27 cellular contexts compared by ENCODE assay signal in genomic region chr11:48079602-48080001, GRCh38.
A peak's percentile ranks its signal among the peaks of the same experiment; 100 is the strongest.
DNase-seq lines count a peak whose midpoint lies in the region; ATAC-seq and TF ChIP-seq lines count a peak whose summit lies in the region.
"Had no signal": no experiment of that assay in that cellular context is flagged by ENCODE, and none has a peak within 500 bp of the region (broad histone marks: within the 10 kb centered on the region; RNA-seq: fewer than 3 reads in every experiment).

No MANE protein-coding gene starts in this region.

- WGBS in mesenchymal stem cell: 91% methylated on average over 6 of the region's 6 CpGs
- WGBS in tibial nerve, 2 donors: 61 to 63% methylated on average over 6 of the region's 6 CpGs

- TF ChIP-seq CTCF in OCI-LY7 (conservative IDR thresholded peaks at IDR 0.05; ENCODE audit: low read length) (no peak), tibial nerve (IDR thresholded peaks at IDR 0.05) (no peak)

- H3K79me1 ChIP-seq in mesenchymal stem cell (replicated peaks; ENCODE audit: low read length, poor library complexity, severe bottlenecking): peaks cover 19% of the 10 kb centered on the region

- H2BK15ac ChIP-seq in mesenchymal stem cell (ENCODE audit: low read depth, poor library complexity, severe bottlenecking): no peak overlapping the region

- no peak overlapping the region for H3K14ac ChIP-seq in mesenchymal stem cell (ENCODE audit: low read length in 2 of 2)

- intact Hi-C loops in OCI-LY7 (cut with micrococcal nuclease; ENCODE audit: unreplicated experiment): no loop called here

- ATAC-seq in stimulated activated memory B cell treated with anti-CD40 and anti-IgM and Interleukin-4, amounts not matched to agents 10 μg/mL and 1 μg/mL and 100 μg/mL, for 72 hours: peak; percentile 70
- ATAC-seq in T-helper 17 cell: no peak
- ATAC-seq: body of pancreas had no signal

- H3K27me3 ChIP-seq in mesenchymal stem cell (ENCODE audit: control insufficient read depth in 1 of 2, insufficient read depth in 1 of 2, low read length in 2 of 2): no peaks in the 10 kb centered on the region
- H3K27me3 ChIP-seq in tibial nerve: no peaks in the 10 kb centered on the region
- H3K27me3 ChIP-seq: body of pancreas, pancreas, right atrium auricular region, spleen, transverse colon had no signal

- no peak overlapping the region for H2BK5ac ChIP-seq in mesenchymal stem cell (ENCODE audit: low read depth, low read length, poor library complexity, severe bottlenecking)

- peak overlapping the region; percentile 68 for H3K4me2 ChIP-seq in OCI-LY7 (ENCODE audit: low read length)
- H3K4me2 ChIP-seq in mesenchymal stem cell (ENCODE audit: low read length, poor library complexity, severe bottlenecking): no peak overlapping the region
- H3K4me2 ChIP-seq: SK-N-SH had no signal

- H2AK5ac ChIP-seq in mesenchymal stem cell (ENCODE audit: low read length, severe bottlenecking): peak overlapping the region; percentile 55

- H3K4me3 ChIP-seq in OCI-LY7 (ENCODE audit: low read depth, low read length, poor library complexity, severe bottlenecking) (no peak overlapping the region), mesenchymal stem cell (ENCODE audit: insufficient read depth in 1 of 2, low read depth in 1 of 2, low read length in 2 of 2) (no peak overlapping the region), tibial nerve (no peak overlapping the region)
- H3K4me3 ChIP-seq: body of pancreas, pancreas, right atrium auricular region, spleen, transverse colon had no signal

- H3K9ac ChIP-seq in mesenchymal stem cell (ENCODE audit: low read length): no peak overlapping the region
- H3K9ac ChIP-seq: SK-N-SH had no signal

- H2BK120ac ChIP-seq in mesenchymal stem cell (ENCODE audit: low read depth, low read length): no peak overlapping the region

- no peak overlapping the region for H4K8ac ChIP-seq in mesenchymal stem cell (ENCODE audit: low read length)

- H3K79me2 ChIP-seq in OCI-LY7 (ENCODE audit: insufficient read depth, low read depth, low read length): peaks cover 4% of the 10 kb centered on the region; the same call in 1 of the 2 replicates

- no peak for TF ChIP-seq POLR2A in tibial nerve (IDR thresholded peaks at IDR 0.05)

- CTCF ChIA-PET in OCI-LY7 (lab: Charles Lee; ENCODE audit: unreplicated experiment): no interaction called here

- DNase-seq in T-helper 2 cell treated with Interferon-gamma antibody and Interleukin-4, amounts not matched to agents 5 μg/mL and 100 μg/mL, for 36 hours (ENCODE audit: low spot score): no peak
- no peak for DNase-seq in T-helper 2 cell
- DNase-seq in OCI-LY7 (ENCODE audit: low spot score): no peak
- no peak for DNase-seq in mesenchymal stem cell
- no peak for DNase-seq in tibial nerve (ENCODE audit: low spot score in 2 of 2)
- DNase-seq in T-helper 17 cell: no peak
- no peak for DNase-seq in stimulated activated CD4-positive, alpha-beta T cell treated with anti-CD3 and anti-CD28 coated beads, Interleukin-2, amount 100 ng/mL, for 48 hours
- DNase-seq: 8988T; activated CD4-positive, alpha-beta T cell treated with anti-CD3 and anti-CD28 coated beads, Interleukin-2, amount 50 U/mL, for 48 hours; activated effector memory CD4-positive, alpha-beta T cell treated with anti-CD3 and anti-CD28 coated beads, Interleukin-2, amount 50 U/mL, for 16 hours; cerebellar nuclear complex; GF-D8; mammary epithelial cell; NCI-H1092; NCI-H187 treated with DMSO at 0.1 percent for 48 hours; NCI-H2227 treated with DMSO at 0.1 percent for 48 hours; NCI-H774; pancreas; SK-N-SH; spleen; stimulated activated CD4-positive, alpha-beta T cell treated with anti-CD3 and anti-CD28 coated beads, Interleukin-4, amount 100 ng/mL, for 1 hour; stimulated activated naive CD4-positive, alpha-beta T cell treated with Interleukin-2 at 50 U/mL for 16 hours; T-helper 9 cell; transverse colon had no signal

- no peak for TF ChIP-seq EP300 in tibial nerve (IDR thresholded peaks at IDR 0.05)

- no peaks in the 10 kb centered on the region for H3K27me3 Mint-ChIP-seq in T-helper 2 cell treated with Interferon-gamma antibody and Interleukin-4, amounts not matched to agents 5 μg/mL and 100 μg/mL, for 36 hours (ENCODE audit: low read depth)
- H3K27me3 Mint-ChIP-seq in stimulated activated memory B cell treated with anti-CD40 and anti-IgM and Interleukin-4, amounts not matched to agents 10 μg/mL and 1 μg/mL and 100 μg/mL, for 72 hours: no peaks in the 10 kb centered on the region
- no peaks in the 10 kb centered on the region for H3K27me3 Mint-ChIP-seq in T-helper 17 cell

- no TSS peak for BruUV-seq in OCI-LY7 (replicated peaks; lab: Mats Ljungman, UMichigan)

- H3K9me3 ChIP-seq in OCI-LY7 (ENCODE audit: low read length) (peaks cover 9% of the 10 kb centered on the region), mesenchymal stem cell (ENCODE audit: control insufficient read depth, low read length) (no peaks in the 10 kb centered on the region), tibial nerve (no peaks in the 10 kb centered on the region), T-helper 17 cell (ENCODE audit: control insufficient read depth, low read length, poor library complexity, severe bottlenecking) (no peaks in the 10 kb centered on the region)
- H3K9me3 ChIP-seq: body of pancreas, pancreas, right atrium auricular region, SK-N-SH, spleen, transverse colon had no signal

- H3K9me2 ChIP-seq in OCI-LY7 (ENCODE audit: insufficient read depth, low read length): no peaks in the 10 kb centered on the region
- H3K9me2 ChIP-seq: SK-N-SH had no signal

- no peak overlapping the region for H4K91ac ChIP-seq in mesenchymal stem cell (ENCODE audit: low read length)

- no peak overlapping the region for H2AFZ ChIP-seq in OCI-LY7 (ENCODE audit: low read length)
- H2AFZ ChIP-seq in mesenchymal stem cell (ENCODE audit: low read depth, low read length): no peak overlapping the region

- peaks cover 48% of the 10 kb centered on the region for H3K36me3 Mint-ChIP-seq in T-helper 2 cell treated with Interferon-gamma antibody and Interleukin-4, amounts not matched to agents 5 μg/mL and 100 μg/mL, for 36 hours (ENCODE audit: low read depth)
- H3K36me3 Mint-ChIP-seq in stimulated activated memory B cell treated with anti-CD40 and anti-IgM and Interleukin-4, amounts not matched to agents 10 μg/mL and 1 μg/mL and 100 μg/mL, for 72 hours: peaks cover 21% of the 10 kb centered on the region
- peaks cover 9% of the 10 kb centered on the region for H3K36me3 Mint-ChIP-seq in T-helper 17 cell (ENCODE audit: low read depth)

- no peak overlapping the region for H3K18ac ChIP-seq in mesenchymal stem cell (ENCODE audit: low read depth in 1 of 2, low read length in 2 of 2)

- H3K36me3 ChIP-seq in OCI-LY7 (ENCODE audit: insufficient read depth, low read length) (peaks cover 16% of the 10 kb centered on the region), mesenchymal stem cell (ENCODE audit: control insufficient read depth in 1 of 2, insufficient read depth in 2 of 2, low read depth in 1 of 2, low read length in 2 of 2) (peaks cover 0 to 19% of the 10 kb centered on the region in 2 experiments), tibial nerve (no peaks in the 10 kb centered on the region)
- H3K36me3 ChIP-seq: pancreas, right atrium auricular region, transverse colon had no signal

- no peak overlapping the region for H3K4ac ChIP-seq in mesenchymal stem cell (ENCODE audit: low read depth in 1 of 2, low read length in 2 of 2)

- no peaks in the 10 kb centered on the region for H4K20me1 ChIP-seq in OCI-LY7 (ENCODE audit: insufficient read depth, low read length)

- H3K4me1 ChIP-seq in OCI-LY7 (ENCODE audit: insufficient read depth, low read length, poor library complexity, severe bottlenecking) (peaks cover 51% of the 10 kb centered on the region), mesenchymal stem cell (ENCODE audit: control insufficient read depth, insufficient read depth, low read depth, low read length) (peaks cover 15% of the 10 kb centered on the region), tibial nerve (peaks cover 0 to 75% (median 13%) of the 10 kb centered on the region in 4 donors)
- H3K4me1 ChIP-seq: body of pancreas, pancreas had no signal

- no peaks in the 10 kb centered on the region for H3K9me3 Mint-ChIP-seq in T-helper 2 cell treated with Interferon-gamma antibody and Interleukin-4, amounts not matched to agents 5 μg/mL and 100 μg/mL, for 36 hours
- no peaks in the 10 kb centered on the region for H3K9me3 Mint-ChIP-seq in stimulated activated memory B cell treated with anti-CD40 and anti-IgM and Interleukin-4, amounts not matched to agents 10 μg/mL and 1 μg/mL and 100 μg/mL, for 72 hours

- POLR2A ChIA-PET in OCI-LY7 (lab: Charles Lee): interaction anchor here (0.6 to 1.3 kb wide), 11 partner anchors 9 to 703 kb away, joined by 3 to 5 read pairs (median 4); no protein-coding TSS in a partner anchor

- H3K23ac ChIP-seq in mesenchymal stem cell (ENCODE audit: low read length in 2 of 2): no peak overlapping the region

- no peak overlapping the region for H3K27ac ChIP-seq in OCI-LY7 (ENCODE audit: low read depth, low read length, poor library complexity, severe bottlenecking)
- H3K27ac ChIP-seq in mesenchymal stem cell (ENCODE audit: low read length, poor library complexity, severe bottlenecking): no peak overlapping the region
- no peak overlapping the region for H3K27ac ChIP-seq in tibial nerve
- H3K27ac ChIP-seq: body of pancreas, pancreas, right atrium auricular region had no signal

- H3K4me1 Mint-ChIP-seq in T-helper 2 cell treated with Interferon-gamma antibody and Interleukin-4, amounts not matched to agents 5 μg/mL and 100 μg/mL, for 36 hours (ENCODE audit: low read depth): peaks cover 60% of the 10 kb centered on the region
- peaks cover 54% of the 10 kb centered on the region for H3K4me1 Mint-ChIP-seq in stimulated activated memory B cell treated with anti-CD40 and anti-IgM and Interleukin-4, amounts not matched to agents 10 μg/mL and 1 μg/mL and 100 μg/mL, for 72 hours
- H3K4me1 Mint-ChIP-seq in T-helper 17 cell: peaks cover 34% of the 10 kb centered on the region

- no peak overlapping the region for H3K4me3 Mint-ChIP-seq in T-helper 2 cell treated with Interferon-gamma antibody and Interleukin-4, amounts not matched to agents 5 μg/mL and 100 μg/mL, for 36 hours
- H3K4me3 Mint-ChIP-seq in stimulated activated memory B cell treated with anti-CD40 and anti-IgM and Interleukin-4, amounts not matched to agents 10 μg/mL and 1 μg/mL and 100 μg/mL, for 72 hours: no peak overlapping the region
- no peak overlapping the region for H3K4me3 Mint-ChIP-seq in T-helper 17 cell

- no peak overlapping the region for H2BK12ac ChIP-seq in mesenchymal stem cell (ENCODE audit: low read length in 2 of 2)

- peak overlapping the region; percentile 53 for H3K27ac Mint-ChIP-seq in T-helper 2 cell treated with Interferon-gamma antibody and Interleukin-4, amounts not matched to agents 5 μg/mL and 100 μg/mL, for 36 hours
- peak overlapping the region; percentile 73 for H3K27ac Mint-ChIP-seq in stimulated activated memory B cell treated with anti-CD40 and anti-IgM and Interleukin-4, amounts not matched to agents 10 μg/mL and 1 μg/mL and 100 μg/mL, for 72 hours
- H3K27ac Mint-ChIP-seq in T-helper 17 cell: no peak overlapping the region
